ENCODE assay signal across 8 cellular contexts in genomic region chr20:44702776-44703175, GRCh38. TPM values are rescaled to one million over a fixed set of nuclear protein-coding genes. Genes with fewer than 3 reads are reported as not detected.
DNase-seq lines count a peak whose midpoint lies in the region; ATAC-seq and TF ChIP-seq lines count a peak whose summit lies in the region.

No MANE protein-coding gene starts in this region.

- 39 to 47% methylated on average over 3 to 5 of the region's 9 CpGs for WGBS in esophagus squamous epithelium, 2 donors

- H3K4me3 ChIP-seq in esophagus squamous epithelium: peak overlapping the region in 1 of 4 donors; percentile 1
- no peak overlapping the region for H3K4me3 ChIP-seq in osteoblast (ENCODE audit: insufficient read depth, low read length)

- no peak for TF ChIP-seq POLR2A in esophagus squamous epithelium (IDR thresholded peaks at IDR 0.05)

- DNase-seq in GM04503 (ENCODE audit: low read depth): peak; percentile 78
- peak; percentile 80 for DNase-seq in MV-4-11 (lab: John Stamatoyannopoulos, UW)
- DNase-seq in esophagus squamous epithelium (lab: John Stamatoyannopoulos, UW): peak; percentile 19
- DNase-seq in osteoblast (ENCODE audit: insufficient read length, low spot score, missing footprints): peak; percentile 95
- DNase-seq in HuH-7.5 (ENCODE audit: low spot score): no peak

- no peaks in the 10 kb centered on the region for H3K79me2 ChIP-seq in osteoblast (ENCODE audit: insufficient read depth, low read length)

- intact Hi-C loops in esophagus squamous epithelium (cut with DNase I): no loop called here

- no peaks in the 10 kb centered on the region for H3K36me3 ChIP-seq in esophagus squamous epithelium
- H3K36me3 ChIP-seq in osteoblast (ENCODE audit: insufficient read depth, low read length): no peaks in the 10 kb centered on the region

- no peak overlapping the region for H2AFZ ChIP-seq in osteoblast (ENCODE audit: low read length)

- no peak for ATAC-seq in GM18519 (IDR thresholded peaks at IDR 0.05; ENCODE audit: low FRiP score, unreplicated experiment)
- no peak for ATAC-seq in GM19452 (IDR thresholded peaks at IDR 0.05; ENCODE audit: unreplicated experiment)
- ATAC-seq in GM21529 (IDR thresholded peaks at IDR 0.05; ENCODE audit: unreplicated experiment): no peak

- H3K27ac ChIP-seq in esophagus squamous epithelium (peak overlapping the region; percentile 66 to 87 (median 80)), osteoblast (ENCODE audit: low read depth, low read length) (peak overlapping the region; percentile 53)

- TF ChIP-seq CTCF in esophagus squamous epithelium (IDR thresholded peaks at IDR 0.05): no peak
- TF ChIP-seq CTCF in osteoblast (IDR thresholded peaks at IDR 0.05; ENCODE audit: extremely low read depth, low read depth, low read length): no peak

- H3K9me3 ChIP-seq in esophagus squamous epithelium (no peaks in the 10 kb centered on the region), osteoblast (ENCODE audit: low read depth, low read length) (no peaks in the 10 kb centered on the region)

- no peaks in the 10 kb centered on the region for H4K20me1 ChIP-seq in osteoblast (ENCODE audit: insufficient read depth, low read length)

- H3K4me1 ChIP-seq in esophagus squamous epithelium (peaks cover 6 to 54% (median 42%) of the 10 kb centered on the region in 3 donors), osteoblast (ENCODE audit: insufficient read depth, low read length) (peaks cover 64% of the 10 kb centered on the region)

- peak overlapping the region; percentile 46 for H3K4me2 ChIP-seq in osteoblast (ENCODE audit: insufficient read depth, low read length)

- H3K27me3 ChIP-seq in esophagus squamous epithelium (no peaks in the 10 kb centered on the region), osteoblast (ENCODE audit: insufficient read depth, low read length) (no peaks in the 10 kb centered on the region)

RNA-seq across cellular contexts. Expression of gene CCN5, which starts 12.4 kb away (rescaled TPM):
- total RNA-seq in esophagus squamous epithelium (10 to 100 TPM in 3 of 4 donors, 1 to 10 TPM in 1; 6.7 to 83.9 (median 31.0) TPM), osteoblast (520 and 687 TPM in 2 replicates)

RNA-seq across cellular contexts. Expression of gene KCNK15, which starts 42.9 kb away (rescaled TPM):
- 1 to 10 TPM in 1 of 4 donors, under 1 TPM in 2, not detected in 1; 0.13 to 2.5 (median 0.23) TPM for total RNA-seq in esophagus squamous epithelium
- 81.3 and 121 TPM in 2 replicates for total RNA-seq in osteoblast

RNA-seq across cellular contexts. Expression of gene ADA, which starts 51.3 kb away (rescaled TPM):
- total RNA-seq in esophagus squamous epithelium (10 to 100 TPM in 2 of 4 donors, 1 to 10 TPM in 2; 3.8 to 31.7 (median 15.7) TPM), osteoblast (15.9 and 37.1 TPM in 2 replicates)

Comparison
In these comparisons a context has a peak if more than half of its experiments do, and no peak if none do; other contexts are left out.
1. RNA of gene KCNK15, which starts 42.9 kb away (total RNA-seq): 81.3 to 121 TPM in osteoblast; 0.13 to 2.5 TPM in esophagus squamous epithelium; every median in the first group is over 10 times any median in the second.